In the genomic region with DNA sequence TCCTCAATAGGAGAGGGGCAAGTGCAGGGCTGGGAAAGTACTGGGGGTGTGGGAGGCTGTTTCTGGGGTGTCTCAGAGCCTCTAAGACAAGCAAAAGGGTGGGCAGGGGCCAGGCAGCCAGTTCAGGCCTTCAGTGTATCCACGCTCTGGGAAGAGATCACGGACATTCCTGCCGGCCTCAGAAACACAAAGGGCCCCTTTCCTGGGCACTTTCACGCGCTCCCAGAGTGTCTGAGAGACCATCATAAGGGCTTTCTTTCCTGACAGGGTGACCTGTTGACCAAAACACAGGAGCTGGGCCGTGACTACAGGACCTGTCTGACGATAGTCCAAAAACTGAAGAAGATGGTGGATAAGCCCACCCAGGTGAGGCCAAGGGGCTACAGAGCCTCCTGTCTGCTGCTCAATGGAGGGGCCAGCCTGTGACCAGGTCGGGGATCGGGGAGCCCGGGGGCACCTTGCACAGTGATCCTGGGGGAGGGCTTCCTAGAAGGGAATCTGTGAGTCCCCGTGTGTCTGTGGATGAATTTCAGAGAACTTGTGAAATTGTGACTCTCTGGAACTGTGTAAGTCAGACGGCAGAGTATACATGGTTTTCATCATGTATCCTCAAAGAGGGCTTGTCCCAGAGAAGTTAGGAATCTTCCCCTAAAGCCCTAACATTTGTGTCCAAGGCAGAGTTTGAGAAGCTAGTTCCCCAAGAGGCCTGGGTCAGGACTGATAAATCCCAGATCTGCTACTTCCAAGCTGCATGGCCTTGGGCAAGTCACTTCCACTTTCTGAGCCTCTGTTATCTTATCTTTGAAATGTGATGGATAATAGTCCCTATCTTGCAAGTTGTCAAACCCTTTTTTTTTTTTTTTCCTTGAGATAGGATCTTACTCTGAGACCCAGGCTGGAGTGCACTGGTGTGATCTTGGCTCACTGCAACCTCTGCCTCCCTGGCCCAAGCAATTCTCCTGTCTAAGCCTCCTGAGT, we compare ENCODE assay signal across 1 cellular context.
TF ChIP-seq lines count a peak whose summit lies in the region.

No MANE protein-coding gene starts in this region.

TF ChIP-seq in H1, 55 proteins besides CTCF, POLR2A, EP300 and RAD21:
- TF ChIP-seq CREB1 (IDR thresholded peaks at IDR 0.05), result no peak
- TF ChIP-seq TAF7 (optimal IDR thresholded peaks at IDR 0.05; ENCODE audit: borderline replicate concordance, low read depth, low read length), result no peak
